In genomic region chr20:53652859-53653520, GRCh38 we compare ENCODE assay signal across 10 cellular contexts. TPM values are rescaled to one million over a fixed set of nuclear protein-coding genes. Genes with fewer than 3 reads are reported as not detected.
A peak's percentile ranks its signal among the peaks of the same experiment; 100 is the strongest.
DNase-seq lines count a peak whose midpoint lies in the region; ATAC-seq and TF ChIP-seq lines count a peak whose summit lies in the region.
"Had no signal": no experiment of that assay in that cellular context is flagged by ENCODE, and none has a peak within 500 bp of the region (broad histone marks: within the 10 kb centered on the region; RNA-seq: fewer than 3 reads in every experiment).

No MANE protein-coding gene starts in this region.

- H3K79me2 ChIP-seq in DOHH2 (ENCODE audit: control insufficient read depth, low read length) (no peaks in the 10 kb centered on the region; the same call in 1 of the 2 replicates), neural progenitor cell (ENCODE audit: low read depth) (no peaks in the 10 kb centered on the region)

- ATAC-seq in HG03520 (IDR thresholded peaks at IDR 0.05; ENCODE audit: unreplicated experiment): peak; percentile 9
- no peak for ATAC-seq in GM18520 (IDR thresholded peaks at IDR 0.05; ENCODE audit: unreplicated experiment)
- ATAC-seq in GM18868 (IDR thresholded peaks at IDR 0.05; ENCODE audit: unreplicated experiment): no peak
- ATAC-seq in HG03342 (IDR thresholded peaks at IDR 0.05; ENCODE audit: unreplicated experiment): no peak

- no peaks in the 10 kb centered on the region for H3K36me3 ChIP-seq in DOHH2 (ENCODE audit: control insufficient read depth, low read length)
- no peaks in the 10 kb centered on the region for H3K36me3 ChIP-seq in neural progenitor cell

- no peaks in the 10 kb centered on the region for H3K36me3 Mint-ChIP-seq in neural progenitor cell

- H2AFZ ChIP-seq in neural progenitor cell (replicated peaks): peak overlapping the region; percentile 44

- H3K4me3 ChIP-seq in DOHH2 (ENCODE audit: low read length) (peak overlapping the region; percentile 57), neural progenitor cell (no peak overlapping the region)

- H3K9me3 ChIP-seq in DOHH2 (ENCODE audit: control insufficient read depth, insufficient read depth, low read length) (no peaks in the 10 kb centered on the region), neural progenitor cell (ENCODE audit: low read depth) (no peaks in the 10 kb centered on the region)

- H3K27me3 ChIP-seq in DOHH2 (ENCODE audit: control insufficient read depth, low read length) (no peaks in the 10 kb centered on the region), neural progenitor cell (no peaks in the 10 kb centered on the region)

- peaks cover 64% of the 10 kb centered on the region for H3K4me1 ChIP-seq in DOHH2 (ENCODE audit: control insufficient read depth, low read length)
- peaks cover 41% of the 10 kb centered on the region for H3K4me1 ChIP-seq in neural progenitor cell

- no peaks in the 10 kb centered on the region for H3K27me3 Mint-ChIP-seq in neural progenitor cell (ENCODE audit: insufficient read depth, low read depth)

- H3K4me2 ChIP-seq in DOHH2 (ENCODE audit: low read length): peak overlapping the region; percentile 65
- H3K4me2 ChIP-seq in neural progenitor cell: no peak overlapping the region

- no peaks in the 10 kb centered on the region for H4K20me1 ChIP-seq in DOHH2 (ENCODE audit: control insufficient read depth, insufficient read depth, low read depth, low read length)
- H4K20me1 ChIP-seq in neural progenitor cell (ENCODE audit: low read depth): no peaks in the 10 kb centered on the region

- H3K9me3 Mint-ChIP-seq in neural progenitor cell: no peaks in the 10 kb centered on the region

- no peak for TF ChIP-seq CTCF in DOHH2 (IDR thresholded peaks at IDR 0.05; ENCODE audit: low read depth, low read length, poor library complexity, severe bottlenecking)
- TF ChIP-seq CTCF in neural progenitor cell (IDR thresholded peaks at IDR 0.05): no peak

- peak overlapping the region; percentile 90 for H3K27ac ChIP-seq in DOHH2 (ENCODE audit: low read depth, low read length)
- peak overlapping the region; percentile 33 for H3K27ac ChIP-seq in caudate nucleus (ENCODE audit: low read depth, low read length)
- peak overlapping the region; percentile 26 for H3K27ac ChIP-seq in neural progenitor cell

- H3K9ac ChIP-seq in neural progenitor cell: no peak overlapping the region

- H3K4me3 Mint-ChIP-seq in neural progenitor cell: no peak overlapping the region

- H3K9me2 ChIP-seq in DOHH2 (replicated peaks; ENCODE audit: control insufficient read depth, low read length): no peaks in the 10 kb centered on the region

- H3K4me1 Mint-ChIP-seq in neural progenitor cell: peaks cover 43% of the 10 kb centered on the region

- DNase-seq in caudate nucleus (lab: John Stamatoyannopoulos, UW) (no peak), neural progenitor cell (ENCODE audit: low spot score) (no peak), superior temporal gyrus (ENCODE audit: extremely low spot score) (no peak)
- DNase-seq: cerebellar nuclear complex, NCI-H345 had no signal

- H3F3A ChIP-seq in DOHH2 (ENCODE audit: control insufficient read depth, insufficient read depth): peaks cover 46% of the 10 kb centered on the region
- H3F3A ChIP-seq in neural progenitor cell (ENCODE audit: low read depth): peaks cover 15% of the 10 kb centered on the region

- H3K27ac Mint-ChIP-seq in neural progenitor cell: peak overlapping the region; percentile 48

RNA-seq across cellular contexts. Expression of gene ZNF217, which starts 59.4 kb away (rescaled TPM):
- total RNA-seq in neural progenitor cell (ENCODE audit: low replicate concordance): 76.3 and 84.4 TPM in 2 replicates

Comparison
In these comparisons a context has a peak if more than half of its experiments do, and no peak if none do; other contexts are left out.
1. H3K27ac ChIP-seq: peak in every context shown above with its lines; median percentile 90 in DOHH2; 33 in caudate nucleus; 26 in neural progenitor cell.